In the genomic region with DNA sequence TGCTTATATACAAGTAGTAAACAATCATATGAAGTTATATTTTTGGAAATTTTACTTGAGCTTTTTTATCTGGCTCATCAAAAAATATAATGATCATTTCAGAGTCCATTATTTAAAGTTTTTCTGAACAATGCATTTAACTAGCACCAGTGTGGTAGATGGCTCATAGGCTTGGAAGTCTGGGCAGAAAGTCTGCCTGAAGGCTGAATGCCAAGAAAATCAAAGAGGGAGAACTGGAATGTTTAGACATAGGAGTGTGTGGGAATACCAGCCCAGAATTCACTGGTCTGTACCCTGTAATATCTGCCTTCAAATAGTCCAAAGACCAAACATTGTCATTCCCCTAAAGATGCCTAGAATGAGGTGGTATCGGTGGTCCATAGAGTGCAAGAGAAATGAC, we compare ENCODE assay signal across 14 cellular contexts. TPM values are rescaled to one million over a fixed set of nuclear protein-coding genes. Genes with fewer than 3 reads are reported as not detected.
A peak's percentile ranks its signal among the peaks of the same experiment; 100 is the strongest.
DNase-seq lines count a peak whose midpoint lies in the region; ATAC-seq and TF ChIP-seq lines count a peak whose summit lies in the region.
"Had no signal": no experiment of that assay in that cellular context is flagged by ENCODE, and none has a peak within 500 bp of the region (broad histone marks: within the 10 kb centered on the region; RNA-seq: fewer than 3 reads in every experiment).

No MANE protein-coding gene starts in this region.

- DNase-seq in EH (ENCODE audit: low read depth) = peak; percentile 92
- DNase-seq in RWPE2 (ENCODE audit: low spot score) = no peak
- DNase-seq in fibroblast of gingiva (ENCODE audit: low read depth) = peak; percentile 60
- DNase-seq in osteocyte (ENCODE audit: extremely low spot score, unreplicated experiment) = no peak
- no peak for DNase-seq in PC-9
- DNase-seq: activated T-cell treated with anti-CD3 and anti-CD28 coated beads, Interleukin-2, amount 50 U/mL, for 48 hours; Caco-2; colonic mucosa; natural killer cell; NCI-H2081 treated with DMSO at 0.1 percent for 48 hours had no signal

- H3K4me3 Mint-ChIP-seq in osteocyte (ENCODE audit: unreplicated experiment) = peak overlapping the region; percentile 5
- H3K4me3 Mint-ChIP-seq: natural killer cell; stimulated activated naive CD8-positive, alpha-beta T cell treated with anti-CD3 and anti-CD28 coated beads, Interleukin-15, Interleukin-2, amounts not matched to agents 100 ng/mL and 50 ng/mL, for 24 hours had no signal

- ATAC-seq in RWPE2 (ENCODE audit: low read depth) (peak; percentile 67), HG03457 (IDR thresholded peaks at IDR 0.05; ENCODE audit: unreplicated experiment) (no peak), HG03565 (IDR thresholded peaks at IDR 0.05; ENCODE audit: unreplicated experiment) (no peak), HG03095 (IDR thresholded peaks at IDR 0.05; ENCODE audit: unreplicated experiment) (no peak)
- ATAC-seq: natural killer cell had no signal

- BruUV-seq in PC-9 (replicated peaks; lab: Mats Ljungman, UMichigan) = no TSS peak

- POLR2A ChIA-PET in PC-9 (lab: Charles Lee; ENCODE audit: unreplicated experiment) = interaction anchor here (0.6 kb wide), 1 partner anchor 11 kb away, joined by 4 read pairs; no protein-coding TSS in a partner anchor

- H3F3A ChIP-seq in PC-9 (ENCODE audit: insufficient read depth, low read depth) = peaks cover 6% of the 10 kb centered on the region; the same call in 1 of the 2 replicates

- H3K4me1 ChIP-seq in RWPE2 (ENCODE audit: insufficient read depth, poor library complexity, severe bottlenecking) = peaks cover 53% of the 10 kb centered on the region
- H3K4me1 ChIP-seq in PC-9 (replicated peaks; ENCODE audit: insufficient read depth) = peaks cover 22% of the 10 kb centered on the region
- H3K4me1 ChIP-seq: colonic mucosa had no signal

- no peaks in the 10 kb centered on the region for H3K27me3 Mint-ChIP-seq in osteocyte (ENCODE audit: unreplicated experiment)
- H3K27me3 Mint-ChIP-seq: stimulated activated naive CD8-positive, alpha-beta T cell treated with anti-CD3 and anti-CD28 coated beads, Interleukin-15, Interleukin-2, amounts not matched to agents 100 ng/mL and 50 ng/mL, for 24 hours had no signal

- no peak for TF ChIP-seq CTCF in RWPE2 (IDR thresholded peaks at IDR 0.05; ENCODE audit: poor library complexity, severe bottlenecking)
- TF ChIP-seq CTCF in osteocyte (IDR thresholded peaks at IDR 0.05) = no peak
- no peak for TF ChIP-seq CTCF in PC-9 (conservative IDR thresholded peaks at IDR 0.05)

- H3K27ac Mint-ChIP-seq in osteocyte (ENCODE audit: unreplicated experiment) = peak overlapping the region; percentile 76
- H3K27ac Mint-ChIP-seq: natural killer cell; stimulated activated naive CD8-positive, alpha-beta T cell treated with anti-CD3 and anti-CD28 coated beads, Interleukin-15, Interleukin-2, amounts not matched to agents 100 ng/mL and 50 ng/mL, for 24 hours had no signal

- no peaks in the 10 kb centered on the region for H3K9me3 ChIP-seq in RWPE2 (ENCODE audit: severe bottlenecking)
- H3K9me3 ChIP-seq in PC-9 (ENCODE audit: insufficient read depth, low read depth) = no peaks in the 10 kb centered on the region
- H3K9me3 ChIP-seq: Caco-2, colonic mucosa had no signal

- no peaks in the 10 kb centered on the region for H3K36me3 Mint-ChIP-seq in osteocyte (ENCODE audit: unreplicated experiment)
- H3K36me3 Mint-ChIP-seq: natural killer cell had no signal

- H2AFZ ChIP-seq in PC-9 = no peak overlapping the region

- no peaks in the 10 kb centered on the region for H3K79me2 ChIP-seq in PC-9 (ENCODE audit: low read depth)

- peaks cover 70% of the 10 kb centered on the region for H3K4me1 Mint-ChIP-seq in osteocyte (ENCODE audit: unreplicated experiment)
- H3K4me1 Mint-ChIP-seq: natural killer cell had no signal

- H3K4me2 ChIP-seq in PC-9 = no peak overlapping the region

- intact Hi-C loops in PC-9 (cut with micrococcal nuclease; ENCODE audit: unreplicated experiment) = loop anchor here (5.0 kb wide), 2 partner anchors 148 to 1648 kb away; no protein-coding TSS in a partner anchor

- no peaks in the 10 kb centered on the region for H3K9me2 ChIP-seq in PC-9 (ENCODE audit: insufficient read depth)

- H3K9me3 Mint-ChIP-seq in osteocyte (ENCODE audit: unreplicated experiment) = peaks cover 4% of the 10 kb centered on the region
- H3K9me3 Mint-ChIP-seq: natural killer cell; stimulated activated naive CD8-positive, alpha-beta T cell treated with anti-CD3 and anti-CD28 coated beads, Interleukin-15, Interleukin-2, amounts not matched to agents 100 ng/mL and 50 ng/mL, for 24 hours had no signal

- CTCF ChIA-PET in PC-9 (lab: Charles Lee) = interaction anchor here (0.6 kb wide), 1 partner anchor 591 kb away, joined by 3 read pairs; no protein-coding TSS in a partner anchor

- no peaks in the 10 kb centered on the region for H4K20me1 ChIP-seq in PC-9 (ENCODE audit: insufficient read depth)

- peak overlapping the region; percentile 57 for H3K27ac ChIP-seq in RWPE2 (ENCODE audit: poor library complexity, severe bottlenecking)
- H3K27ac ChIP-seq in PC-9 = no peak overlapping the region
- H3K27ac ChIP-seq: colonic mucosa had no signal

- H3K27me3 ChIP-seq in RWPE2 (ENCODE audit: insufficient read depth, poor library complexity, severe bottlenecking) = no peaks in the 10 kb centered on the region
- H3K27me3 ChIP-seq in PC-9 (ENCODE audit: insufficient read depth, low read depth) = no peaks in the 10 kb centered on the region
- H3K27me3 ChIP-seq: colonic mucosa had no signal

- no peaks in the 10 kb centered on the region for H3K36me3 ChIP-seq in RWPE2 (ENCODE audit: low read depth)
- no peaks in the 10 kb centered on the region for H3K36me3 ChIP-seq in PC-9 (ENCODE audit: low read depth)
- H3K36me3 ChIP-seq: colonic mucosa had no signal

- H3K4me3 ChIP-seq in RWPE2 (ENCODE audit: severe bottlenecking) (no peak overlapping the region), PC-9 (no peak overlapping the region)
- H3K4me3 ChIP-seq: colonic mucosa had no signal

RNA-seq across cellular contexts. Expression of a gene that starts 40.3 kb away (rescaled TPM):
- total RNA-seq in osteocyte = 21.2 and 22.0 TPM in 2 replicates
- total RNA-seq in PC-9 (2021) = 31.4 and 32.0 TPM in 2 replicates

Comparison
In these comparisons a context has a peak if more than half of its experiments do, and no peak if none do; other contexts are left out.
1. DNase-seq: peak in EH (single experiment) and fibroblast of gingiva (single experiment); none in RWPE2 (single experiment), osteocyte (single experiment) and PC-9 (0 of 2).